Comparison of ENCODE assay signal across 7 cellular contexts in the genomic region with DNA sequence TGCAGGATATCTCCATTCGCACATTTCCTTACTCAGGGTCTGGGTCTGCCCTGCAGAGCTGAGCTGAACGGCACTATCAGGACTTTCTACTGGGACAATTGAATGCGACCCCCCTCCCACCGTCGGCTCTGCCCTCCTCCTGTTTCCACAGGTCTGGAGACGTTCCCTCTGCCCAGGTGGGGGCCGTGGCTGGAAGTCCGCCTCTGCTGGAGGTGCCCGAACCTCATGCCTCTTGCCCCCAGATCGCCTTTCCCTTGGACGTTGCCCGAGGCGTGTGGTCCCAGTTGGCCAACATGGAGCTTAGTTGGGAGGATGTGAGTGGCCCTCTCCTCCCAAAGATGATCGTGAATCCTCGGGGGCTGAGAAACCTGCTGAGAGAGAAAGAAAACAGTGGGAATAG. TPM values are rescaled to one million over a fixed set of nuclear protein-coding genes. Genes with fewer than 3 reads are reported as not detected.
A peak's percentile ranks its signal among the peaks of the same experiment; 100 is the strongest.
DNase-seq lines count a peak whose midpoint lies in the region; ATAC-seq and TF ChIP-seq lines count a peak whose summit lies in the region.

No MANE protein-coding gene starts in this region.

- H3K9me3 ChIP-seq in DND-41 (ENCODE audit: insufficient read depth, low read length, severe bottlenecking): peaks cover 7% of the 10 kb centered on the region
- H3K9me3 ChIP-seq in psoas muscle: peaks cover 5% of the 10 kb centered on the region

- WGBS in psoas muscle, 3 donors: 16 to 19% (median 18%) methylated on average over 15 of the region's 15 CpGs

- intact Hi-C loops in dorsolateral prefrontal cortex (cut with DNase I) (loop anchor here in 1 of 2 donors (5.0 kb wide), 1 partner anchor 36 kb away; no protein-coding TSS in a partner anchor), psoas muscle (cut with DNase I) (no loop called here)

- H3K36me3 ChIP-seq in DND-41 (ENCODE audit: insufficient read depth, low read length) (no peaks in the 10 kb centered on the region), KMS-11 (ENCODE audit: insufficient read depth) (no peaks in the 10 kb centered on the region), psoas muscle (ENCODE audit: insufficient read depth in 1 of 2, low read depth in 1 of 2) (no peaks in the 10 kb centered on the region)

- H3K79me2 ChIP-seq in DND-41 (ENCODE audit: insufficient read depth, low read length) (no peaks in the 10 kb centered on the region), KMS-11 (ENCODE audit: insufficient read depth, low read depth) (no peaks in the 10 kb centered on the region)

- TF ChIP-seq CTCF in DND-41 (IDR thresholded peaks at IDR 0.05; ENCODE audit: borderline replicate concordance, extremely low read depth, low read length, poor library complexity, severe bottlenecking) (no peak), KMS-11 (conservative IDR thresholded peaks at IDR 0.05; ENCODE audit: low read depth, low read length) (no peak), dorsolateral prefrontal cortex (IDR thresholded peaks at IDR 0.05 in 54 of 56, conservative IDR thresholded peaks at IDR 0.05 in 2 of 56; ENCODE audit: low read depth in 1 of 56, partially characterized antibody in 56 of 56) (no peak), psoas muscle (IDR thresholded peaks at IDR 0.05) (no peak)

- H3K4me2 ChIP-seq in DND-41 (ENCODE audit: insufficient read depth, low read length) (peak overlapping the region; percentile 71), KMS-11 (peak overlapping the region; percentile 77)

- H4K20me1 ChIP-seq in DND-41 (ENCODE audit: insufficient read depth, low read length): peaks cover 27% of the 10 kb centered on the region
- no peaks in the 10 kb centered on the region for H4K20me1 ChIP-seq in KMS-11 (ENCODE audit: insufficient read depth)

- DNase-seq in DND-41 (no peak), dorsolateral prefrontal cortex (no peak), psoas muscle (peak in 1 of 2 donors; percentile 52)
- DNase-seq in effector CD4-positive, alpha-beta T cell: no peak

- H3K27me3 ChIP-seq in DND-41 (ENCODE audit: insufficient read depth, low read length, poor library complexity): no peaks in the 10 kb centered on the region
- no peaks in the 10 kb centered on the region for H3K27me3 ChIP-seq in KMS-11 (ENCODE audit: insufficient read depth, low read depth)
- no peaks in the 10 kb centered on the region for H3K27me3 ChIP-seq in dorsolateral prefrontal cortex
- H3K27me3 ChIP-seq in psoas muscle (ENCODE audit: insufficient read depth in 3 of 3, low read length in 2 of 3): no peaks in the 10 kb centered on the region

- H3K9ac ChIP-seq in DND-41 (ENCODE audit: low read depth, low read length) (peak overlapping the region; percentile 24; the same call in 1 of the 2 replicates), KMS-11 (no peak overlapping the region)

- peaks cover 30% of the 10 kb centered on the region for H3K4me1 ChIP-seq in DND-41 (ENCODE audit: insufficient read depth, low read length)
- peaks cover 23% of the 10 kb centered on the region for H3K4me1 ChIP-seq in KMS-11 (ENCODE audit: low read depth, poor library complexity, severe bottlenecking)
- H3K4me1 ChIP-seq in psoas muscle: peaks cover 20% of the 10 kb centered on the region

- H3K4me3 ChIP-seq in DND-41 (ENCODE audit: low read depth in 1 of 2, low read length in 2 of 2): peak overlapping the region in 1 of 2 experiments; percentile 41; a peak in 2 of 4 replicates
- no peak overlapping the region for H3K4me3 ChIP-seq in KMS-11 (IDR thresholded peaks at IDR 0.05; ENCODE audit: insufficient read depth, low read depth, low read length)
- H3K4me3 ChIP-seq in dorsolateral prefrontal cortex: peak overlapping the region in 55 of 59 donors; percentile 9 to 65 (median 47)
- H3K4me3 ChIP-seq in psoas muscle: peak overlapping the region; percentile 56

- H2AFZ ChIP-seq in DND-41 (ENCODE audit: low read depth, low read length): no peak overlapping the region
- no peak overlapping the region; the same call in 1 of the 2 replicates for H2AFZ ChIP-seq in KMS-11 (ENCODE audit: low read depth)

- ATAC-seq in DND-41 (ENCODE audit: insufficient read depth, low read depth): peak; percentile 16
- peak in 3 of 4 donors; percentile 4 to 19 (median 8) for ATAC-seq in psoas muscle
- no peak for ATAC-seq in GM21367 (IDR thresholded peaks at IDR 0.05; ENCODE audit: unreplicated experiment)
- ATAC-seq in HG02981 (IDR thresholded peaks at IDR 0.05; ENCODE audit: unreplicated experiment): no peak

- H3K27ac ChIP-seq in DND-41 (ENCODE audit: low read length) (no peak overlapping the region), KMS-11 (no peak overlapping the region; the same call in 1 of the 2 replicates), dorsolateral prefrontal cortex (peak overlapping the region in 35 of 59 donors; percentile 15 to 90 (median 74)), psoas muscle (no peak overlapping the region)

RNA-seq across cellular contexts. Expression of a gene that starts 21.2 kb away (rescaled TPM):
- 100 to 1,000 TPM; 362 to 692 (median 542) TPM for total RNA-seq in dorsolateral prefrontal cortex
- 100 to 1,000 TPM; 126 to 190 (median 148) TPM for total RNA-seq in psoas muscle
- polyA plus RNA-seq in psoas muscle: 100 to 1,000 TPM in 2 of 3 donors, 10 to 100 TPM in 1; 86.4 to 256 (median 201) TPM

RNA-seq across cellular contexts. Expression of a gene that starts 45.1 kb away (rescaled TPM):
- total RNA-seq in dorsolateral prefrontal cortex (10 to 100 TPM; 21.7 to 47.0 (median 35.6) TPM), psoas muscle (100 to 1,000 TPM in 1 of 4 donors, 10 to 100 TPM in 3; 73.6 to 101 (median 80.0) TPM)
- 100 to 1,000 TPM; 118 to 171 (median 141) TPM for polyA plus RNA-seq in psoas muscle

RNA-seq across cellular contexts. Expression of a gene that starts 45.4 kb away (rescaled TPM):
- 10 to 100 TPM; 25.3 to 45.6 (median 35.3) TPM for total RNA-seq in dorsolateral prefrontal cortex
- total RNA-seq in psoas muscle: 10 to 100 TPM; 15.4 to 29.5 (median 23.2) TPM
- 10 to 100 TPM in 2 of 3 donors, 1 to 10 TPM in 1; 8.7 to 25.4 (median 14.1) TPM for polyA plus RNA-seq in psoas muscle

Comparison
In these comparisons a context has a peak if more than half of its experiments do, and no peak if none do; other contexts are left out.
1. ATAC-seq: peak in DND-41 (single experiment) and psoas muscle (3 of 4); none in GM21367 (single experiment) and HG02981 (single experiment).
2. H3K27ac ChIP-seq: peak in dorsolateral prefrontal cortex (35 of 59); none in DND-41 (single experiment), KMS-11 (single experiment) and psoas muscle (single experiment).